1 cellular context compared by ENCODE assay signal in the genomic region with DNA sequence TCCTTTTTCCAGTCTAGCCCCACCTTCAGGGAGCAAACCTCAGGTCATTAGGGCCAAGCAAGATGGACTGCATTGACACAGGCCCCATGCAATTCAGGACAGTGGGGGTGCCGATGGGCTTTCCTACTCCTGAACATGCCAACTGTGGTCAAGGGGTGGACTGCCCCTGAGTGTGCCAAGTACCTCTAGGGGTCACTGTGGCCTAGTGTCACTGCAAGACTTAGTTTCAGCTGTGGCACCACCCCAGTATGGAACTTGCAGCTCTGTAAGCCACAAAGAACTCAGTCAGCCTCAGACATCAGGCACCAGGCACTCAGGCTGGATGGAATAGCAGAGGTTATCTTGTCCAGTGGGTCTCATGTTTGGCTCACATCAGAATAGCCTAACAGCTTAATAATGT.
TF ChIP-seq lines count a peak whose summit lies in the region.

No MANE protein-coding gene starts in this region.

TF ChIP-seq in K562, 482 proteins besides CTCF, POLR2A, EP300 and RAD21:
- TF ChIP-seq ZNF407 (IDR thresholded peaks at IDR 0.05; ENCODE audit: low read depth): no peak
